Comparison of ENCODE assay signal across 15 cellular contexts in the genomic region with DNA sequence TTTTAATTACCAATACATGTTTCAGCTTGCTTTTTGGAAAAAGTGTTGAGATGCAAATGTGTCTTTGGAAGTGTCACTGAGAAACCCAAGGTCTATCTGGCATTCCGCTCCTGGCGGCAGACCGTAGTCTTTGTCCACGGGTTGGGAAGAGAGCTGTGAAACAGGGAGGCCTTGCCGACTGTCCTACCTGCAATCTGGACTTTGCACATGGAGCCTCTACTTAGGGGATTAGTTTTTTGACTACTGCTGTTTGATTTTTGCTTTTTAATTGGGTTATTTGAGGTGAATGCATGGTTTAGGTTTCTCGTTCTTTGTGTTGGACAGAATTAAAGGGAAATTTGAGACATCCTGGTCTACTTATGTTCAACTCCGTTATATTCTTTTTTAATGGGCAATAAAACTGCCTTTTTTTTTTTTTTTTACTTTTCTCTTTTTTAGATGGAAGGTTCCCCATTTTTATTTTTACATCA. TPM values are rescaled to one million over a fixed set of nuclear protein-coding genes. Genes with fewer than 3 reads are reported as not detected.
A peak's percentile ranks its signal among the peaks of the same experiment; 100 is the strongest.
DNase-seq lines count a peak whose midpoint lies in the region; TF ChIP-seq lines count a peak whose summit lies in the region.
"Had no signal": no experiment of that assay in that cellular context is flagged by ENCODE, and none has a peak within 500 bp of the region (broad histone marks: within the 10 kb centered on the region; RNA-seq: fewer than 3 reads in every experiment).

No MANE protein-coding gene starts in this region.

- H3F3A ChIP-seq in DOHH2 (ENCODE audit: control insufficient read depth, insufficient read depth) (peaks cover 7% of the 10 kb centered on the region), GM23248 (ENCODE audit: insufficient read depth) (peaks cover 91% of the 10 kb centered on the region)

- DNase-seq in GM23248 (no peak), OCI-LY7 (ENCODE audit: low spot score) (no peak), mesendoderm (no peak), H4 (ENCODE audit: low spot score) (no peak), AG08395 (ENCODE audit: low spot score) (no peak), NCI-H146 (lab: John Stamatoyannopoulos, UW) (no peak), epidermal melanocyte (ENCODE audit: insufficient read length, low spot score) (no peak)
- DNase-seq: activated CD4-positive, alpha-beta T cell treated with anti-CD3 and anti-CD28 coated beads, Interleukin-2, amount 50 U/mL, for 48 hours; activated naive CD4-positive, alpha-beta T cell treated with anti-CD3 and anti-CD28 coated beads, Interleukin-2, amount 10 ng/mL, durations not matched to agents 7 days and 5 days; esophagus squamous epithelium; GF-D8; NCI-H1694; stimulated activated CD4-positive, alpha-beta T cell treated with anti-CD3 and anti-CD28 coated beads, Interleukin-4, amount 100 ng/mL, for 4 hours had no signal

- H2BK5ac ChIP-seq in mesendoderm (ENCODE audit: low read length), result no peak overlapping the region

- no peak overlapping the region for H3K4ac ChIP-seq in mesendoderm (ENCODE audit: low read depth, low read length)

- CTCF ChIA-PET in OCI-LY7 (lab: Charles Lee; ENCODE audit: unreplicated experiment), result no interaction called here

- peaks cover 22% of the 10 kb centered on the region for H3K79me1 ChIP-seq in mesendoderm (ENCODE audit: low read length)

- H3K4me1 ChIP-seq in DOHH2 (ENCODE audit: control insufficient read depth, low read length) (peaks cover 70% of the 10 kb centered on the region), GM23248 (ENCODE audit: insufficient read depth) (peaks cover 88% of the 10 kb centered on the region), OCI-LY7 (ENCODE audit: insufficient read depth, low read length, poor library complexity, severe bottlenecking) (peaks cover 60% of the 10 kb centered on the region), mesendoderm (ENCODE audit: control insufficient read depth, low read depth, low read length) (peaks cover 37% of the 10 kb centered on the region)

- H3K27ac ChIP-seq in DOHH2 (ENCODE audit: low read depth, low read length) (peak overlapping the region; percentile 54), GM23248 (peak overlapping the region; percentile 49), OCI-LY7 (ENCODE audit: low read depth, low read length, poor library complexity, severe bottlenecking) (no peak overlapping the region), mesendoderm (ENCODE audit: low read depth, low read length) (no peak overlapping the region)
- H3K27ac ChIP-seq: C4-2B, esophagus squamous epithelium had no signal

- H3K56ac ChIP-seq in mesendoderm (ENCODE audit: low read length), result no peak overlapping the region

- H4K5ac ChIP-seq in mesendoderm (ENCODE audit: low read length), result no peak overlapping the region

- BruUV-seq in OCI-LY7 (replicated peaks; lab: Mats Ljungman, UMichigan), result no TSS peak

- no peak overlapping the region for H2AK5ac ChIP-seq in mesendoderm (ENCODE audit: low read length)

- intact Hi-C loops in OCI-LY7 (cut with micrococcal nuclease; ENCODE audit: unreplicated experiment), result no loop called here

- H3K79me2 ChIP-seq in DOHH2 (ENCODE audit: control insufficient read depth, low read length), result peaks cover 99% of the 10 kb centered on the region
- H3K79me2 ChIP-seq in GM23248 (ENCODE audit: insufficient read depth), result peaks cover 100% of the 10 kb centered on the region
- peaks cover 70% of the 10 kb centered on the region; the same call in 1 of the 2 replicates for H3K79me2 ChIP-seq in OCI-LY7 (ENCODE audit: insufficient read depth, low read depth, low read length)
- H3K79me2 ChIP-seq in mesendoderm (ENCODE audit: control insufficient read depth, insufficient read depth, low read length), result peaks cover 93% of the 10 kb centered on the region

- H3K27me3 ChIP-seq in DOHH2 (ENCODE audit: control insufficient read depth, low read length) (no peaks in the 10 kb centered on the region), GM23248 (replicated peaks; ENCODE audit: insufficient read depth) (no peaks in the 10 kb centered on the region), mesendoderm (ENCODE audit: insufficient read depth, low read length, poor library complexity) (no peaks in the 10 kb centered on the region)
- H3K27me3 ChIP-seq: esophagus squamous epithelium had no signal

- TF ChIP-seq CTCF in DOHH2 (IDR thresholded peaks at IDR 0.05; ENCODE audit: low read depth, low read length, poor library complexity, severe bottlenecking) (no peak), OCI-LY7 (conservative IDR thresholded peaks at IDR 0.05; ENCODE audit: low read length) (no peak)

- H3K36me3 ChIP-seq in DOHH2 (ENCODE audit: control insufficient read depth, low read length) (no peaks in the 10 kb centered on the region), GM23248 (ENCODE audit: low read depth) (peaks cover 2% of the 10 kb centered on the region), OCI-LY7 (ENCODE audit: insufficient read depth, low read length) (no peaks in the 10 kb centered on the region), mesendoderm (ENCODE audit: control insufficient read depth, insufficient read depth, low read length) (no peaks in the 10 kb centered on the region)
- H3K36me3 ChIP-seq: esophagus squamous epithelium had no signal

- no peaks in the 10 kb centered on the region for H3K9me2 ChIP-seq in DOHH2 (replicated peaks; ENCODE audit: control insufficient read depth, low read length)
- no peaks in the 10 kb centered on the region for H3K9me2 ChIP-seq in GM23248 (ENCODE audit: insufficient read depth)
- H3K9me2 ChIP-seq in OCI-LY7 (ENCODE audit: insufficient read depth, low read length), result no peaks in the 10 kb centered on the region

- peak overlapping the region; percentile 61 for H3K18ac ChIP-seq in mesendoderm (ENCODE audit: low read length)

- no peaks in the 10 kb centered on the region; the same call in 1 of the 2 replicates for H4K20me1 ChIP-seq in DOHH2 (ENCODE audit: control insufficient read depth, insufficient read depth, low read depth, low read length)
- H4K20me1 ChIP-seq in GM23248 (ENCODE audit: insufficient read depth), result peaks cover 16% of the 10 kb centered on the region; the same call in 1 of the 2 replicates
- no peaks in the 10 kb centered on the region; the same call in 1 of the 2 replicates for H4K20me1 ChIP-seq in OCI-LY7 (ENCODE audit: insufficient read depth, low read length)

- H3K23ac ChIP-seq in mesendoderm (ENCODE audit: low read length), result no peak overlapping the region

- H3K4me2 ChIP-seq in DOHH2 (ENCODE audit: low read length) (peak overlapping the region; percentile 92), GM23248 (ENCODE audit: unreplicated experiment) (no peak overlapping the region), OCI-LY7 (ENCODE audit: low read length) (peak overlapping the region; percentile 55), mesendoderm (ENCODE audit: low read length) (no peak overlapping the region)

- no peak overlapping the region for H2BK15ac ChIP-seq in mesendoderm (replicated peaks; ENCODE audit: low read depth)

- H3K4me3 ChIP-seq in DOHH2 (ENCODE audit: low read length) (peak overlapping the region; percentile 78), GM23248 (no peak overlapping the region), OCI-LY7 (ENCODE audit: low read depth, low read length, poor library complexity, severe bottlenecking) (peak overlapping the region; percentile 24), mesendoderm (ENCODE audit: low read length) (no peak overlapping the region)
- H3K4me3 ChIP-seq: esophagus squamous epithelium had no signal

- POLR2A ChIA-PET in OCI-LY7 (lab: Charles Lee), result interaction anchor here (1.3 to 2.0 kb wide), 4 partner anchors 13 to 45 kb away, joined by 3 to 8 read pairs (median 7); no protein-coding TSS in a partner anchor

- H4K8ac ChIP-seq in mesendoderm (ENCODE audit: low read depth, low read length), result no peak overlapping the region

- H3K9ac ChIP-seq in GM23248, result no peak overlapping the region
- no peak overlapping the region for H3K9ac ChIP-seq in mesendoderm (ENCODE audit: low read length)

- WGBS in GM23248 (ENCODE audit: low coverage in 1 of 2, low lambda C conversion rate in 2 of 2, missing lambda C conversion rate in 2 of 2), 2 experiments, result 87 to 92% methylated on average over 7 of the region's 7 CpGs
- no CpG with 5 or more reads among the region's 7 CpGs for WGBS in mesendoderm (ENCODE audit: extremely low coverage, insufficient coverage, low lambda C conversion rate)

- H3K9me3 ChIP-seq in DOHH2 (ENCODE audit: control insufficient read depth, insufficient read depth, low read length), result peaks cover 7% of the 10 kb centered on the region; the same call in 1 of the 2 replicates
- no peaks in the 10 kb centered on the region for H3K9me3 ChIP-seq in GM23248 (ENCODE audit: low read depth)
- peaks cover 7% of the 10 kb centered on the region; the same call in 1 of the 2 replicates for H3K9me3 ChIP-seq in OCI-LY7 (ENCODE audit: low read length)

- no peak overlapping the region for H2AFZ ChIP-seq in GM23248
- H2AFZ ChIP-seq in OCI-LY7 (ENCODE audit: low read length), result peak overlapping the region; percentile 51; the same call in 1 of the 2 replicates

- H2BK120ac ChIP-seq in mesendoderm (ENCODE audit: low read depth, low read length), result no peak overlapping the region

- in situ Hi-C loops in GM23248 (cut with MboI), result no loop called here

RNA-seq across cellular contexts. Expression of a gene that starts 25.7 kb away (rescaled TPM):
- total RNA-seq in GM23248 (2014; rRNA removed; shearing (Covaris generic)), result 171 and 198 TPM in 2 replicates
- polyA plus RNA-seq in GM23248 (2016; fragmentation: Nextera tagmentation; extraction: Ambion mirVana), result 19.0 and 28.1 TPM in 2 replicates
- 29.3 and 35.8 TPM in 2 replicates for total RNA-seq in OCI-LY7 (2014; rRNA removed; shearing (Covaris generic))
- total RNA-seq in OCI-LY7 (2022), result 55.1 and 69.4 TPM in 2 replicates
- 32.6 TPM for polyA plus RNA-seq in mesendoderm (2013, experiment 1 of 2)
- 32.2 TPM for polyA plus RNA-seq in mesendoderm (2013, experiment 2 of 2)
- total RNA-seq in H4 (2014; rRNA removed; shearing (Covaris generic)), result 38.2 and 50.9 TPM in 2 replicates

Comparison
In these comparisons a context has a peak if more than half of its experiments do, and no peak if none do; other contexts are left out.
1. H3K27ac ChIP-seq: peak in DOHH2 (single experiment) and GM23248 (single experiment); none in OCI-LY7 (single experiment) and mesendoderm (single experiment).
2. H3K4me2 ChIP-seq: peak in DOHH2 (single experiment) and OCI-LY7 (single experiment); none in GM23248 (single experiment) and mesendoderm (single experiment).
3. H3K4me3 ChIP-seq: peak in DOHH2 (single experiment) and OCI-LY7 (single experiment); none in GM23248 (single experiment) and mesendoderm (single experiment).